In the genomic region with DNA sequence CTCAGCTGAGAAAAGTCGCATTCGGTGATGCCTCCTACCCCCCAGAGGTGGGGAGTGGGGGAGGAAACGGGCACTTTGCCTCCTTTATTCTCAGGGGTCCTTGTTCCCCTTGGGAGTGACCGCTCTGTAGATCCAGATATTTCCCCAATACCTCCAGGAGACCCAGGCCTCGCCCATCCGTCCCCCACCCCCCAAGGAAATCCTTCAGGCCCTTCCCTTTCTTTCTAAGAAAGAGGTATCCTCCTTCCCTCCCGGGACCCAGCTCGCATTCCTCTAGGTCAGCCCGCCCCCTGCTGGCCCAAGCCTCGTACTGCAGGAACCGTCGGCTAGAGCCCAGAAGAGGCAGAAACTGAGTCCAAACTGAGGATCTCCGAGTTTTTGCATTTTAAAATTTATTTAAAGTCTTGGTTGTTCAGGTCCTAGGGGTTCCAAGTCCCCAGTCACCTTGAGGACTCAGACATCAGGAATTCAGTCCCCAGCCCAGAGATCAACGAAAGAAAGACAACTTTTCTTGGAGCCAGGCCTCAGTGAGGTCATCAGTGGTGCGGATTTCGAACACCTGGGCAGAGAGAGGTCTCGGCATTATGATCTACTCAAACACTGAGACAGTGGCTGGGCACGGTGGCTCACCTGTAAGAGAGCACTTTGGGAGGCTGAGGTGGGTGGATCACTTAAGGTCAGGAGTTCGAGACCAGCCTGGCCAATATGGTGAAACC, we compare ENCODE assay signal across 9 cellular contexts. TPM values are rescaled to one million over a fixed set of nuclear protein-coding genes. Genes with fewer than 3 reads are reported as not detected.
DNase-seq lines count a peak whose midpoint lies in the region; ATAC-seq and TF ChIP-seq lines count a peak whose summit lies in the region.
"Had no signal": no experiment of that assay in that cellular context is flagged by ENCODE, and none has a peak within 500 bp of the region (broad histone marks: within the 10 kb centered on the region; RNA-seq: fewer than 3 reads in every experiment).

No MANE protein-coding gene starts in this region.

- H3K4me1 Mint-ChIP-seq in CD8-positive, alpha-beta T cell (ENCODE audit: low read depth): peaks cover 49% of the 10 kb centered on the region
- H3K4me1 Mint-ChIP-seq in natural killer cell treated with Interleukin-12 subunit alpha and Interleukin-12 subunit beta and Interleukin-15 and Interleukin-18, amount 100 ng/mL, for 72 hours (ENCODE audit: low read depth in 2 of 2): peaks cover 11 to 25% of the 10 kb centered on the region in 2 donors

- H3K27ac Mint-ChIP-seq in CD8-positive, alpha-beta T cell: peak overlapping the region; percentile 71
- peak overlapping the region; percentile 9 to 40 for H3K27ac Mint-ChIP-seq in natural killer cell treated with Interleukin-12 subunit alpha and Interleukin-12 subunit beta and Interleukin-15 and Interleukin-18, amount 100 ng/mL, for 72 hours

- peaks cover 52% of the 10 kb centered on the region for H3K4me1 ChIP-seq in CD8-positive, alpha-beta T cell (ENCODE audit: insufficient read depth, low read length)

- peak; percentile 71 to 90 (median 78) for DNase-seq in CD8-positive, alpha-beta T cell
- peak; percentile 92 for DNase-seq in HT-29 (ENCODE audit: low spot score)
- DNase-seq in OCI-M1 (lab: John Stamatoyannopoulos, UW): peak; percentile 91
- peak; percentile 90 to 94 for DNase-seq in activated T-cell treated with anti-CD3 and anti-CD28 coated beads, Interleukin-2, amount 50 U/mL, for 48 hours
- DNase-seq in fibroblast of gingiva (ENCODE audit: low read depth): peak; percentile 56
- no peak for DNase-seq in natural killer cell treated with Interleukin-12 subunit alpha and Interleukin-12 subunit beta and Interleukin-15 and Interleukin-18, amount 100 ng/mL, for 72 hours (ENCODE audit: low spot score)
- peak; percentile 29 to 81 (median 74) for DNase-seq in stimulated activated naive CD4-positive, alpha-beta T cell (lab: John Stamatoyannopoulos, UW)

- no peaks in the 10 kb centered on the region for H3K27me3 ChIP-seq in CD8-positive, alpha-beta T cell (ENCODE audit: insufficient read depth, low read length)

- peaks cover 61% of the 10 kb centered on the region for H3K36me3 Mint-ChIP-seq in CD8-positive, alpha-beta T cell
- no peaks in the 10 kb centered on the region for H3K36me3 Mint-ChIP-seq in natural killer cell treated with Interleukin-12 subunit alpha and Interleukin-12 subunit beta and Interleukin-15 and Interleukin-18, amount 100 ng/mL, for 72 hours

- CTCF ChIA-PET in CD8-positive, alpha-beta T cell (lab: Charles Lee): interaction anchor here (0.6 to 3.7 kb wide), 18 partner anchors 10 to 218 kb away, joined by 3 to 21 read pairs (median 5); a partner anchor contains a TSS

- peak; percentile 93 for ATAC-seq in CD8-positive, alpha-beta T cell
- ATAC-seq in natural killer cell treated with Interleukin-12 subunit alpha and Interleukin-12 subunit beta and Interleukin-15 and Interleukin-18, amount 100 ng/mL, for 72 hours: peak; percentile 67 to 78
- no peak for ATAC-seq in GM18861 (IDR thresholded peaks at IDR 0.05; ENCODE audit: unreplicated experiment)

- no peak overlapping the region for H3K27ac ChIP-seq in CD8-positive, alpha-beta T cell (ENCODE audit: low read depth, low read length)
- H3K27ac ChIP-seq: SK-N-MC had no signal

- peak overlapping the region; percentile 47 for H3K4me3 Mint-ChIP-seq in CD8-positive, alpha-beta T cell
- H3K4me3 Mint-ChIP-seq in natural killer cell treated with Interleukin-12 subunit alpha and Interleukin-12 subunit beta and Interleukin-15 and Interleukin-18, amount 100 ng/mL, for 72 hours: no peak overlapping the region

- H3K9me3 Mint-ChIP-seq in CD8-positive, alpha-beta T cell: no peaks in the 10 kb centered on the region
- H3K9me3 Mint-ChIP-seq in natural killer cell treated with Interleukin-12 subunit alpha and Interleukin-12 subunit beta and Interleukin-15 and Interleukin-18, amount 100 ng/mL, for 72 hours: no peaks in the 10 kb centered on the region

- H3K4me3 ChIP-seq in CD8-positive, alpha-beta T cell (ENCODE audit: low read depth, low read length): no peak overlapping the region
- H3K4me3 ChIP-seq: SK-N-MC had no signal

- intact Hi-C loops in CD8-positive, alpha-beta T cell (cut with DNase I, micrococcal nuclease): loop anchor here (1.0 to 2.0 kb wide), 6 partner anchors 116 to 365 kb away; a partner anchor contains a TSS

- no peaks in the 10 kb centered on the region for H3K27me3 Mint-ChIP-seq in CD8-positive, alpha-beta T cell (ENCODE audit: low read depth)
- no peaks in the 10 kb centered on the region for H3K27me3 Mint-ChIP-seq in natural killer cell treated with Interleukin-12 subunit alpha and Interleukin-12 subunit beta and Interleukin-15 and Interleukin-18, amount 100 ng/mL, for 72 hours

- H3K36me3 ChIP-seq in CD8-positive, alpha-beta T cell (ENCODE audit: insufficient read depth, low read length): peaks cover 36% of the 10 kb centered on the region

- peak; percentile 96 for TF ChIP-seq CTCF in CD8-positive, alpha-beta T cell (IDR thresholded peaks at IDR 0.05)

- no peaks in the 10 kb centered on the region for H3K9me3 ChIP-seq in CD8-positive, alpha-beta T cell (ENCODE audit: low read length)

- POLR2A ChIA-PET in CD8-positive, alpha-beta T cell (lab: Charles Lee): interaction anchor here (0.6 to 1.1 kb wide), 2 partner anchors 14 to 117 kb away, joined by 3 read pairs; a partner anchor contains a TSS

RNA-seq across cellular contexts. Expression of a gene that starts 7.5 kb away (rescaled TPM):
- 1 to 10 TPM; 2.1 to 2.3 TPM for total RNA-seq in CD8-positive, alpha-beta T cell
- 0.38 and 0.44 TPM in 2 replicates for total RNA-seq in HT-29 (2014; rRNA removed; shearing (Covaris generic))
- total RNA-seq in natural killer cell treated with Interleukin-12 subunit alpha and Interleukin-12 subunit beta and Interleukin-15 and Interleukin-18, amount 100 ng/mL, for 72 hours: 1 to 10 TPM; 2.3 to 4.9 TPM

RNA-seq across cellular contexts. Expression of a gene that starts 7.7 kb away (rescaled TPM):
- 100 to 1,000 TPM; 247 to 248 TPM for total RNA-seq in CD8-positive, alpha-beta T cell
- total RNA-seq in HT-29 (2014; rRNA removed; shearing (Covaris generic)): not detected in 2 replicates
- total RNA-seq in natural killer cell treated with Interleukin-12 subunit alpha and Interleukin-12 subunit beta and Interleukin-15 and Interleukin-18, amount 100 ng/mL, for 72 hours: 100 to 1,000 TPM; 185 to 242 TPM

RNA-seq across cellular contexts. Expression of a gene that starts 14.1 kb away (rescaled TPM):
- total RNA-seq in CD8-positive, alpha-beta T cell: 10 to 100 TPM; 68.3 to 78.1 TPM
- 220 and 230 TPM in 2 replicates for total RNA-seq in HT-29 (2014; rRNA removed; shearing (Covaris generic))
- 10 to 100 TPM; 81.4 to 95.5 TPM for total RNA-seq in natural killer cell treated with Interleukin-12 subunit alpha and Interleukin-12 subunit beta and Interleukin-15 and Interleukin-18, amount 100 ng/mL, for 72 hours

RNA-seq across cellular contexts. Expression of a gene that starts 31.9 kb away (rescaled TPM):
- total RNA-seq in CD8-positive, alpha-beta T cell: under 1 TPM in 1 of 2 experiments, not detected in 1; 0.38 TPM
- total RNA-seq in HT-29 (2014; rRNA removed; shearing (Covaris generic)): not detected in 2 replicates
- total RNA-seq in natural killer cell treated with Interleukin-12 subunit alpha and Interleukin-12 subunit beta and Interleukin-15 and Interleukin-18, amount 100 ng/mL, for 72 hours: under 1 TPM in 1 of 2 donors, not detected in 1; 0.36 TPM

RNA-seq across cellular contexts. Expression of a gene that starts 60.0 kb away (rescaled TPM):
- not detected for total RNA-seq in CD8-positive, alpha-beta T cell
- total RNA-seq in HT-29 (2014; rRNA removed; shearing (Covaris generic)): not detected in 2 replicates
- not detected for total RNA-seq in natural killer cell treated with Interleukin-12 subunit alpha and Interleukin-12 subunit beta and Interleukin-15 and Interleukin-18, amount 100 ng/mL, for 72 hours

Comparison
In these comparisons a context has a peak if more than half of its experiments do, and no peak if none do; other contexts are left out.
1. RNA of a gene that starts 7.7 kb away (total RNA-seq): 247 to 248 TPM in CD8-positive, alpha-beta T cell and 185 to 242 TPM in natural killer cell treated with Interleukin-12 subunit alpha and Interleukin-12 subunit beta and Interleukin-15 and Interleukin-18, amount 100 ng/mL, for 72 hours; not detected in HT-29; every median in the first group is over 100 times any median in the second.